ENCODE assay signal across 3 cellular contexts in the genomic region with DNA sequence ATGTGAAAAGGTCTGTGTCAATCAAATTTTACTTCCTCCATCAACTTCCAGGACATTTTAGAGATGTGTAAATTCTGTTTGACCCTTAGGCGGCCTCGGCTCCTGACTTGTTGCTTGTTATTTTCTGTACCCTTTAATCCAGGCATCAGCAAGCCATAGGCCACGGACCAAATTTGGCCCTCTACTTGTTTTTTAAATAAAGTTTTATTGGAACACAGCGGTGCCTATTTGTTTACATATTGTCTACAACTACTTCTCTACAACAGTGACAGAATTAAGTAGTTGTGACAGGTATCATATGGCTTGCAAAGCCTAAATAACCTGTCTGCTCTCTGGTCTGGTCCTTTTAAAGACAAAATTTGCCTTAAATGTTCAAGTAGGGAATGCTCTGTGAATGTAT.
TF ChIP-seq lines count a peak whose summit lies in the region.

No MANE protein-coding gene starts in this region.

TF ChIP-seq in HEK293T, 16 proteins besides CTCF, POLR2A, EP300 and RAD21:
- TF ChIP-seq L3MBTL2 (conservative IDR thresholded peaks at IDR 0.05) (no peak), LEF1 (IDR thresholded peaks at IDR 0.05; ENCODE audit: borderline replicate concordance) (no peak), PKNOX1 (IDR thresholded peaks at IDR 0.05) (0 out of 2 replicates have a peak, but pooled peaks have one; percentile 12)

TF ChIP-seq in GM12878, 131 proteins besides CTCF, POLR2A, EP300 and RAD21:
- TF ChIP-seq, protein P1, sequence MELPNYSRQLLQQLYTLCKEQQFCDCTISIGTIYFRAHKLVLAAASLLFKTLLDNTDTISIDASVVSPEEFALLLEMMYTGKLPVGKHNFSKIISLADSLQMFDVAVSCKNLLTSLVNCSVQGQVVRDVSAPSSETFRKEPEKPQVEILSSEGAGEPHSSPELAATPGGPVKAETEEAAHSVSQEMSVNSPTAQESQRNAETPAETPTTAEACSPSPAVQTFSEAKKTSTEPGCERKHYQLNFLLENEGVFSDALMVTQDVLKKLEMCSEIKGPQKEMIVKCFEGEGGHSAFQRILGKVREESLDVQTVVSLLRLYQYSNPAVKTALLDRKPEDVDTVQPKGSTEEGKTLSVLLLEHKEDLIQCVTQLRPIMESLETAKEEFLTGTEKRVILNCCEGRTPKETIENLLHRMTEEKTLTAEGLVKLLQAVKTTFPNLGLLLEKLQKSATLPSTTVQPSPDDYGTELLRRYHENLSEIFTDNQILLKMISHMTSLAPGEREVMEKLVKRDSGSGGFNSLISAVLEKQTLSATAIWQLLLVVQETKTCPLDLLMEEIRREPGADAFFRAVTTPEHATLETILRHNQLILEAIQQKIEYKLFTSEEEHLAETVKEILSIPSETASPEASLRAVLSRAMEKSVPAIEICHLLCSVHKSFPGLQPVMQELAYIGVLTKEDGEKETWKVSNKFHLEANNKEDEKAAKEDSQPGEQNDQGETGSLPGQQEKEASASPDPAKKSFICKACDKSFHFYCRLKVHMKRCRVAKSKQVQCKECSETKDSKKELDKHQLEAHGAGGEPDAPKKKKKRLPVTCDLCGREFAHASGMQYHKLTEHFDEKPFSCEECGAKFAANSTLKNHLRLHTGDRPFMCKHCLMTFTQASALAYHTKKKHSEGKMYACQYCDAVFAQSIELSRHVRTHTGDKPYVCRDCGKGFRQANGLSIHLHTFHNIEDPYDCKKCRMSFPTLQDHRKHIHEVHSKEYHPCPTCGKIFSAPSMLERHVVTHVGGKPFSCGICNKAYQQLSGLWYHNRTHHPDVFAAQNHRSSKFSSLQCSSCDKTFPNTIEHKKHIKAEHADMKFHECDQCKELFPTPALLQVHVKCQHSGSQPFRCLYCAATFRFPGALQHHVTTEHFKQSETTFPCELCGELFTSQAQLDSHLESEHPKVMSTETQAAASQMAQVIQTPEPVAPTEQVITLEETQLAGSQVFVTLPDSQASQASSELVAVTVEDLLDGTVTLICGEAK (IDR thresholded peaks at IDR 0.05; ENCODE audit: borderline replicate concordance): peak; percentile 29; the same call in 1 of the 2 replicates
- no peak for TF ChIP-seq NFIC (IDR thresholded peaks at IDR 0.05; ENCODE audit: low read depth, low read length)
- TF ChIP-seq, protein P2, sequence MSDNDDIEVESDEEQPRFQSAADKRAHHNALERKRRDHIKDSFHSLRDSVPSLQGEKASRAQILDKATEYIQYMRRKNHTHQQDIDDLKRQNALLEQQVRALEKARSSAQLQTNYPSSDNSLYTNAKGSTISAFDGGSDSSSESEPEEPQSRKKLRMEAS (IDR thresholded peaks at IDR 0.05; ENCODE audit: low read depth, low read length): no peak
TF ChIP-seq in GM12878: peak in this region for 1.

TF ChIP-seq in K562, 482 proteins besides CTCF, POLR2A, EP300 and RAD21:
- TF ChIP-seq, protein P1 (IDR thresholded peaks at IDR 0.05): peak; percentile 90
- TF ChIP-seq, protein P1 (CRISPR knock-in tag; IDR thresholded peaks at IDR 0.05): peak; percentile 72
- TF ChIP-seq FOXP4 (CRISPR knock-in tag; IDR thresholded peaks at IDR 0.05; ENCODE audit: borderline replicate concordance): no peak
